Comparison of ENCODE assay signal across 26 cellular contexts in genomic region chr3:185986201-185986600, GRCh38. TPM values are rescaled to one million over a fixed set of nuclear protein-coding genes. Genes with fewer than 3 reads are reported as not detected.
A peak's percentile ranks its signal among the peaks of the same experiment; 100 is the strongest.
DNase-seq lines count a peak whose midpoint lies in the region; ATAC-seq, FAIRE-seq and TF ChIP-seq lines count a peak whose summit lies in the region.
"Had no signal": no experiment of that assay in that cellular context is flagged by ENCODE, and none has a peak within 500 bp of the region (broad histone marks: within the 10 kb centered on the region; RNA-seq: fewer than 3 reads in every experiment).

No MANE protein-coding gene starts in this region.

- peaks cover 11% of the 10 kb centered on the region for H3K27me3 Mint-ChIP-seq in endodermal cell (ENCODE audit: insufficient read depth)

- no peak overlapping the region for H3K14ac ChIP-seq in trophoblast cell (ENCODE audit: low read length)

- no peak overlapping the region for H3K18ac ChIP-seq in trophoblast cell (ENCODE audit: low read length)

- no peak overlapping the region for H3K4ac ChIP-seq in trophoblast cell (ENCODE audit: low read depth, low read length)

- H3K4me1 ChIP-seq in endodermal cell (ENCODE audit: control insufficient read depth, insufficient read depth, low read length): no peaks in the 10 kb centered on the region
- H3K4me1 ChIP-seq in trophoblast cell (ENCODE audit: control insufficient read depth in 1 of 2, insufficient read depth in 2 of 2, low read length in 2 of 2): no peaks in the 10 kb centered on the region
- no peaks in the 10 kb centered on the region for H3K4me1 ChIP-seq in foreskin keratinocyte

- FAIRE-seq in HTR-8/SVneo (lab: Jason Lieb, UNC): no peak

- no peak overlapping the region for H2AK5ac ChIP-seq in trophoblast cell (ENCODE audit: low read length)

- no peak overlapping the region for H2BK12ac ChIP-seq in trophoblast cell (ENCODE audit: low read length)

- H3K4me3 Mint-ChIP-seq in endodermal cell: no peak overlapping the region
- H3K4me3 Mint-ChIP-seq: activated B cell treated with CpG ODN at 0.5 μM for 24 hours; activated CD4-positive, alpha-beta memory T cell treated with anti-CD3 and anti-CD28 coated beads for 36 hours; activated naive CD8-positive, alpha-beta T cell treated with anti-CD3 and anti-CD28 coated beads, Interleukin-2, amount 50 U/mL, for 24 hours; dendritic cell treated with granulocyte-macrophage colony-stimulating factor and Interleukin-4, amounts not matched to agents 40 ng/mL and 50 ng/mL, for 4 days; HFFc6 had no signal

- no peak overlapping the region for H3K9ac ChIP-seq in endodermal cell (ENCODE audit: extremely low read depth, low read length, poor library complexity, severe bottlenecking)
- no peak overlapping the region for H3K9ac ChIP-seq in trophoblast cell (ENCODE audit: low read length)

- H4K8ac ChIP-seq in trophoblast cell (ENCODE audit: low read depth, low read length): no peak overlapping the region

- no peak overlapping the region for H4K91ac ChIP-seq in trophoblast cell (ENCODE audit: low read depth, low read length)

- no peak overlapping the region for H2AFZ ChIP-seq in trophoblast cell (ENCODE audit: insufficient read depth, low read length, poor library complexity)

- DNase-seq in activated CD8-positive, alpha-beta memory T cell treated with anti-CD3 and anti-CD28 coated beads, Interleukin-2, amount 50 U/mL, for 48 hours: peak; percentile 46
- DNase-seq in activated CD8-positive, alpha-beta memory T cell treated with anti-CD3 and anti-CD28 coated beads, Interleukin-2, amount 50 U/mL, for 4 hours: no peak
- DNase-seq in HTR-8/SVneo (ENCODE audit: insufficient read length, low spot score) (peak; percentile 33), endodermal cell (peak; percentile 37), trophoblast cell (peak; percentile 53 to 76), foreskin keratinocyte (no peak), NCI-H1436 (lab: John Stamatoyannopoulos, UW) (no peak), AG08396 (ENCODE audit: low spot score) (no peak)
- DNase-seq: activated B cell treated with CpG ODN at 0.5 μM for 24 hours; activated CD4-positive, alpha-beta memory T cell treated with anti-CD3 and anti-CD28 coated beads for 36 hours; activated effector memory CD4-positive, alpha-beta T cell treated with anti-CD3 and anti-CD28 coated beads, Interleukin-2, amount 50 U/mL, for 16 hours; activated naive CD8-positive, alpha-beta T cell treated with anti-CD3 and anti-CD28 coated beads, Interleukin-2, amount 50 U/mL, for 24 hours; Calu3; caudate nucleus; GOT3; HFFc6; naive thymus-derived CD8-positive, alpha-beta T cell; NCI-H1105; NCI-H2227 treated with DMSO at 0.1 percent for 48 hours; NCI-H748 treated with DMSO at 0.1 percent for 48 hours; retina; stimulated activated CD4-positive, alpha-beta T cell treated with anti-CD3 and anti-CD28 coated beads, Interleukin-2, amount 100 ng/mL, for 24 hours; T-helper 1 cell; transverse colon had no signal

- no peak overlapping the region for H2BK120ac ChIP-seq in trophoblast cell (ENCODE audit: insufficient read depth, low read length, poor library complexity)

- no peaks in the 10 kb centered on the region for H3K9me3 ChIP-seq in endodermal cell (ENCODE audit: control insufficient read depth, low read length)
- no peaks in the 10 kb centered on the region for H3K9me3 ChIP-seq in trophoblast cell (ENCODE audit: insufficient read depth, low read depth, low read length)
- H3K9me3 ChIP-seq: transverse colon had no signal

- no peak for TF ChIP-seq CTCF in endodermal cell (conservative IDR thresholded peaks at IDR 0.05)
- TF ChIP-seq CTCF in foreskin keratinocyte (conservative IDR thresholded peaks at IDR 0.05): no peak

- H3K9me3 Mint-ChIP-seq in endodermal cell: no peaks in the 10 kb centered on the region
- H3K9me3 Mint-ChIP-seq: activated B cell treated with CpG ODN at 0.5 μM for 24 hours; activated CD4-positive, alpha-beta memory T cell treated with anti-CD3 and anti-CD28 coated beads for 36 hours; activated naive CD8-positive, alpha-beta T cell treated with anti-CD3 and anti-CD28 coated beads, Interleukin-2, amount 50 U/mL, for 24 hours; dendritic cell treated with granulocyte-macrophage colony-stimulating factor and Interleukin-4, amounts not matched to agents 40 ng/mL and 50 ng/mL, for 4 days; HFFc6; naive thymus-derived CD8-positive, alpha-beta T cell had no signal

- H3K27ac Mint-ChIP-seq in endodermal cell: no peak overlapping the region
- H3K27ac Mint-ChIP-seq: activated B cell treated with CpG ODN at 0.5 μM for 24 hours; activated CD4-positive, alpha-beta memory T cell treated with anti-CD3 and anti-CD28 coated beads for 36 hours; activated naive CD8-positive, alpha-beta T cell treated with anti-CD3 and anti-CD28 coated beads, Interleukin-2, amount 50 U/mL, for 24 hours; dendritic cell treated with granulocyte-macrophage colony-stimulating factor and Interleukin-4, amounts not matched to agents 40 ng/mL and 50 ng/mL, for 4 days; HFFc6 had no signal

- no peaks in the 10 kb centered on the region for H3K79me2 ChIP-seq in trophoblast cell (ENCODE audit: control insufficient read depth, insufficient read depth, low read length, poor library complexity)

- H3K4me1 Mint-ChIP-seq in endodermal cell: peaks cover 2% of the 10 kb centered on the region

- H3K36me3 ChIP-seq in endodermal cell (ENCODE audit: control insufficient read depth, insufficient read depth, low read length) (no peaks in the 10 kb centered on the region), trophoblast cell (ENCODE audit: control insufficient read depth in 1 of 2, insufficient read depth in 2 of 2, low read length in 2 of 2) (no peaks in the 10 kb centered on the region)
- H3K36me3 ChIP-seq: transverse colon had no signal

- H3K79me1 ChIP-seq in trophoblast cell (ENCODE audit: low read length): no peaks in the 10 kb centered on the region

- no peak overlapping the region for H3K27ac ChIP-seq in endodermal cell (ENCODE audit: low read depth, low read length)
- no peak overlapping the region for H3K27ac ChIP-seq in trophoblast cell (ENCODE audit: low read depth, low read length)
- no peak overlapping the region for H3K27ac ChIP-seq in foreskin keratinocyte
- H3K27ac ChIP-seq: transverse colon had no signal

- no peak overlapping the region for H3K23ac ChIP-seq in trophoblast cell (ENCODE audit: low read length)

- peaks cover 8% of the 10 kb centered on the region for H3K27me3 ChIP-seq in endodermal cell (ENCODE audit: control insufficient read depth, insufficient read depth, low read length, poor library complexity, severe bottlenecking)
- H3K27me3 ChIP-seq in trophoblast cell (ENCODE audit: insufficient read depth, low read length): no peaks in the 10 kb centered on the region
- no peaks in the 10 kb centered on the region for H3K27me3 ChIP-seq in foreskin keratinocyte

- H4K12ac ChIP-seq in trophoblast cell (ENCODE audit: low read depth, low read length): no peak overlapping the region

- H3K4me3 ChIP-seq in endodermal cell (ENCODE audit: low read length): no peak overlapping the region
- H3K4me3 ChIP-seq in trophoblast cell (ENCODE audit: low read depth, low read length): no peak overlapping the region
- H3K4me3 ChIP-seq: smooth muscle cell, transverse colon had no signal

- no peak for ATAC-seq in foreskin keratinocyte
- ATAC-seq: activated naive CD8-positive, alpha-beta T cell treated with anti-CD3 and anti-CD28 coated beads, Interleukin-2, amount 50 U/mL, for 24 hours; naive thymus-derived CD8-positive, alpha-beta T cell had no signal

- WGBS in endodermal cell (ENCODE audit: insufficient coverage in 1 of 2, insufficient read length in 1 of 2), 2 experiments: 95 to 99% methylated on average over 13 to 17 of the region's 17 CpGs
- WGBS in trophoblast cell (ENCODE audit: extremely low coverage, insufficient coverage, insufficient read length): no CpG with 5 or more reads among the region's 17 CpGs

- H3K36me3 Mint-ChIP-seq in endodermal cell (ENCODE audit: low read depth): no peaks in the 10 kb centered on the region
- H3K36me3 Mint-ChIP-seq: activated CD4-positive, alpha-beta memory T cell treated with anti-CD3 and anti-CD28 coated beads for 36 hours; naive thymus-derived CD8-positive, alpha-beta T cell had no signal

- H3K4me2 ChIP-seq in trophoblast cell (ENCODE audit: low read length): no peak overlapping the region
- H3K4me2 ChIP-seq: smooth muscle cell had no signal

- no peak overlapping the region for H2BK5ac ChIP-seq in trophoblast cell (ENCODE audit: low read depth, low read length, poor library complexity)

RNA-seq across cellular contexts. Expression of gene TRA2B, which starts 48.4 kb away (rescaled TPM):
- total RNA-seq in endodermal cell: 100 to 1,000 TPM; 222 to 230 TPM
- 259 TPM for polyA plus RNA-seq in endodermal cell (2013, experiment 1 of 2)
- 232 TPM for polyA plus RNA-seq in endodermal cell (2013, experiment 2 of 2)
- 183 and 193 TPM in 2 replicates for polyA plus RNA-seq in trophoblast cell (2013)
- total RNA-seq in foreskin keratinocyte: 151 and 167 TPM in 2 replicates
- polyA plus RNA-seq in foreskin keratinocyte: 137 and 160 TPM in 2 replicates

Comparison
In these comparisons a context has a peak if more than half of its experiments do, and no peak if none do; other contexts are left out.
1. DNase-seq: peak in activated CD8-positive, alpha-beta memory T cell treated with anti-CD3 and anti-CD28 coated beads, Interleukin-2, amount 50 U/mL, for 48 hours (single experiment), HTR-8/SVneo (single experiment), endodermal cell (single experiment) and trophoblast cell (2 of 2); none in activated CD8-positive, alpha-beta memory T cell treated with anti-CD3 and anti-CD28 coated beads, Interleukin-2, amount 50 U/mL, for 4 hours (single experiment), foreskin keratinocyte (0 of 2), NCI-H1436 (single experiment) and AG08396 (single experiment).